In the genomic region with DNA sequence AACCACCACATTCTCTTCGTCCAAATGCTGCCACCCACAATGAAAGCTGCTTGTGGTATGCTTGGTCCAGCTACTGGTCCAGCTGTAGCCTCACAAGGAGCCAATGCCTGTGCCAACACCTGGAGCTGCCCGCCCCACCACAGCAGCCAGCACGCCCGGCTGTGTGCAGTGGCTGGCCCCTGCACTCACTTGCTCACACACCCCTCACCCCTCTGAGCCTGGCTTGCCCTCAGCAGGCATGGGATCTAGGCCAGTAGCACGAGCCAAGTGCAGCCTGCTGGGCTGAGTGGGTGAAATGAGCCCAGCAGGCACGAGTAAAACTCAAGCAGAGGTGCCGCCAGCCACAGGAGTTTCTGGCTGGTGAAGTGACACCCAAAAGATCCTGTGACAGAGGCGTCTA, we compare ENCODE assay signal across 8 cellular contexts.
"Had no signal": no experiment of that assay in that cellular context is flagged by ENCODE, and none has a peak within 500 bp of the region (broad histone marks: within the 10 kb centered on the region; RNA-seq: fewer than 3 reads in every experiment).

No MANE protein-coding gene starts in this region.

- H3K4me1 Mint-ChIP-seq: GM23338 had no signal

- H3K4me1 ChIP-seq: HAP-1 had no signal

- H3K4me3 ChIP-seq: GM23338, HAP-1 had no signal

- H3K4me2 ChIP-seq: GM23338 had no signal

- DNase-seq: H7, HFFc6, KBM-7 had no signal

- H3K9me3 ChIP-seq: HAP-1 had no signal

- FAIRE-seq: HepG2 had no signal

- H3K4me3 Mint-ChIP-seq: GM23338, HFFc6 had no signal

- ATAC-seq: GM23338, HCT116, HepG2 had no signal

- H3K27ac ChIP-seq: HL-60 had no signal

- H3K9me3 Mint-ChIP-seq: GM23338, HFFc6 had no signal

- H3K36me3 ChIP-seq: HAP-1 had no signal

- H3K27ac Mint-ChIP-seq: GM23338, HFFc6 had no signal

- H2AFZ ChIP-seq: GM23338 had no signal
